Comparison of ENCODE assay signal across 1 cellular context in genomic region chr22:20857838-20858614, GRCh38.
TF ChIP-seq lines count a peak whose summit lies in the region.

No MANE protein-coding gene starts in this region.

TF ChIP-seq in H1, 55 proteins besides CTCF, POLR2A, EP300 and RAD21:
- TF ChIP-seq RXRA (IDR thresholded peaks at IDR 0.05; ENCODE audit: insufficient read depth, low read depth, low read length) (no peak), CHD7 (IDR thresholded peaks at IDR 0.05; ENCODE audit: insufficient replicate concordance, low read length) (no peak), NRF1 (IDR thresholded peaks at IDR 0.05; ENCODE audit: low read depth, low read length) (no peak), SP4 (IDR thresholded peaks at IDR 0.05; ENCODE audit: low read length) (no peak), TAF1 (IDR thresholded peaks at IDR 0.05; ENCODE audit: low read depth, low read length) (no peak), POLR2AphosphoS5 (IDR thresholded peaks at IDR 0.05; ENCODE audit: low read depth, low read length) (peak; percentile 46; the same call in 1 of the 2 replicates), TAF7 (optimal IDR thresholded peaks at IDR 0.05; ENCODE audit: borderline replicate concordance, low read depth, low read length) (no peak), EZH2 (IDR thresholded peaks at IDR 0.05; ENCODE audit: low read depth, low read length, severe bottlenecking) (no peak), FOSL1 (IDR thresholded peaks at IDR 0.05; ENCODE audit: insufficient read depth, low read depth, low read length) (no peak), TEAD4 (IDR thresholded peaks at IDR 0.05; ENCODE audit: low read depth, low read length) (no peak), RBBP5 (IDR thresholded peaks at IDR 0.05; ENCODE audit: borderline replicate concordance, low read depth, low read length) (no peak), CHD2 (IDR thresholded peaks at IDR 0.05; ENCODE audit: low read length) (peak; percentile 43; the same call in 1 of the 2 replicates), YY1 (IDR thresholded peaks at IDR 0.05; ENCODE audit: low read depth, low read length) (no peak), NANOG (IDR thresholded peaks at IDR 0.05; ENCODE audit: insufficient read depth, low read depth, low read length, poor library complexity, severe bottlenecking) (no peak), JUN (IDR thresholded peaks at IDR 0.05; ENCODE audit: low read depth, low read length) (no peak), ASH2L (IDR thresholded peaks at IDR 0.05; ENCODE audit: low read length) (no peak), MAFK (IDR thresholded peaks at IDR 0.05; ENCODE audit: low read depth, low read length) (no peak), GABPA (IDR thresholded peaks at IDR 0.05; ENCODE audit: borderline replicate concordance, insufficient read depth, low read length) (no peak), SIN3A (conservative IDR thresholded peaks at IDR 0.05 in 1 of 2, IDR thresholded peaks at IDR 0.05 in 1 of 2; ENCODE audit: low read depth in 1 of 2, low read length in 2 of 2) (no peak; a peak in 1 of 4 replicates), SUZ12 (IDR thresholded peaks at IDR 0.05; ENCODE audit: low read length) (no peak), KDM4A (IDR thresholded peaks at IDR 0.05; ENCODE audit: low read depth, low read length, severe bottlenecking) (peak; percentile 32), CREB1 (IDR thresholded peaks at IDR 0.05) (no peak; the same call in none of the 2 replicates), HDAC2 (IDR thresholded peaks at IDR 0.05; ENCODE audit: borderline replicate concordance in 1 of 2, low read depth in 2 of 2, low read length in 2 of 2) (0 out of 4 replicates have a peak, but pooled peaks of 1 of the 2 experiments have one; percentile 41), BACH1 (IDR thresholded peaks at IDR 0.05; ENCODE audit: low read length) (0 out of 2 replicates have a peak, but pooled peaks have one; percentile 5), TBP (IDR thresholded peaks at IDR 0.05; ENCODE audit: low read depth, low read length) (0 out of 2 replicates have a peak, but pooled peaks have one; percentile 24), RNF2 (IDR thresholded peaks at IDR 0.05; ENCODE audit: borderline replicate concordance, low read depth, low read length, missing control alignments, poor library complexity, severe bottlenecking) (no peak), ZNF274 (IDR thresholded peaks at IDR 0.05; ENCODE audit: borderline replicate concordance, extremely low read depth, low read length) (no peak), JUND (IDR thresholded peaks at IDR 0.05; ENCODE audit: low read length) (no peak), SIX5 (IDR thresholded peaks at IDR 0.05; ENCODE audit: low read depth, low read length) (no peak), KDM5A (IDR thresholded peaks at IDR 0.05; ENCODE audit: low read length) (no peak), SIRT6 (IDR thresholded peaks at IDR 0.05; ENCODE audit: low read length) (no peak), CBX5 (IDR thresholded peaks at IDR 0.05; ENCODE audit: low read depth, low read length) (no peak), POU5F1 (IDR thresholded peaks at IDR 0.05; ENCODE audit: low read depth, low read length) (no peak), EGR1 (IDR thresholded peaks at IDR 0.05; ENCODE audit: borderline replicate concordance, low read depth, low read length) (peak; percentile 48; the same call in 1 of the 2 replicates), GTF2F1 (IDR thresholded peaks at IDR 0.05; ENCODE audit: borderline replicate concordance, low read depth, low read length) (no peak), CHD1 (IDR thresholded peaks at IDR 0.05; ENCODE audit: low read depth, low read length) (no peak), KDM1A (IDR thresholded peaks at IDR 0.05; ENCODE audit: borderline replicate concordance, low read length) (peak; percentile 67; the same call in 1 of the 2 replicates), BRCA1 (IDR thresholded peaks at IDR 0.05; ENCODE audit: low read depth, low read length) (no peak), SRF (IDR thresholded peaks at IDR 0.05; ENCODE audit: low read depth, low read length) (no peak), BCL11A (IDR thresholded peaks at IDR 0.05; ENCODE audit: low read depth in 2 of 2, low read length in 2 of 2) (no peak), RFX5 (IDR thresholded peaks at IDR 0.05; ENCODE audit: borderline replicate concordance, low read depth, low read length) (no peak), CEBPB (IDR thresholded peaks at IDR 0.05; ENCODE audit: low read depth, low read length) (no peak), CTBP2 (IDR thresholded peaks at IDR 0.05; ENCODE audit: borderline replicate concordance, insufficient read depth, insufficient read length, low read length) (no peak), SP1 (IDR thresholded peaks at IDR 0.05; ENCODE audit: low read depth, low read length) (peak; percentile 33; the same call in 1 of the 2 replicates), CBX8 (IDR thresholded peaks at IDR 0.05; ENCODE audit: borderline replicate concordance, low read depth, low read length) (no peak), SP2 (IDR thresholded peaks at IDR 0.05; ENCODE audit: low read length) (no peak), HDAC6 (IDR thresholded peaks at IDR 0.05; ENCODE audit: low read depth, low read length) (no peak), USF2 (IDR thresholded peaks at IDR 0.05; ENCODE audit: low read length) (no peak), E2F6 (IDR thresholded peaks at IDR 0.05) (no peak), SAP30 (IDR thresholded peaks at IDR 0.05; ENCODE audit: insufficient read depth, insufficient replicate concordance, low read length) (peak; percentile 63), TCF12 (IDR thresholded peaks at IDR 0.05; ENCODE audit: low read depth, low read length) (no peak), PHF8 (conservative IDR thresholded peaks at IDR 0.05; ENCODE audit: low read depth, low read length) (peak; percentile 4; the same call in 1 of the 2 replicates)
- TF ChIP-seq, protein P1, sequence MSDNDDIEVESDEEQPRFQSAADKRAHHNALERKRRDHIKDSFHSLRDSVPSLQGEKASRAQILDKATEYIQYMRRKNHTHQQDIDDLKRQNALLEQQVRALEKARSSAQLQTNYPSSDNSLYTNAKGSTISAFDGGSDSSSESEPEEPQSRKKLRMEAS (IDR thresholded peaks at IDR 0.05), result no peak
- TF ChIP-seq, protein P2, sequence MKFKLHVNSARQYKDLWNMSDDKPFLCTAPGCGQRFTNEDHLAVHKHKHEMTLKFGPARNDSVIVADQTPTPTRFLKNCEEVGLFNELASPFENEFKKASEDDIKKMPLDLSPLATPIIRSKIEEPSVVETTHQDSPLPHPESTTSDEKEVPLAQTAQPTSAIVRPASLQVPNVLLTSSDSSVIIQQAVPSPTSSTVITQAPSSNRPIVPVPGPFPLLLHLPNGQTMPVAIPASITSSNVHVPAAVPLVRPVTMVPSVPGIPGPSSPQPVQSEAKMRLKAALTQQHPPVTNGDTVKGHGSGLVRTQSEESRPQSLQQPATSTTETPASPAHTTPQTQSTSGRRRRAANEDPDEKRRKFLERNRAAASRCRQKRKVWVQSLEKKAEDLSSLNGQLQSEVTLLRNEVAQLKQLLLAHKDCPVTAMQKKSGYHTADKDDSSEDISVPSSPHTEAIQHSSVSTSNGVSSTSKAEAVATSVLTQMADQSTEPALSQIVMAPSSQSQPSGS (IDR thresholded peaks at IDR 0.05; ENCODE audit: low read length), result no peak
- TF ChIP-seq, protein P3, sequence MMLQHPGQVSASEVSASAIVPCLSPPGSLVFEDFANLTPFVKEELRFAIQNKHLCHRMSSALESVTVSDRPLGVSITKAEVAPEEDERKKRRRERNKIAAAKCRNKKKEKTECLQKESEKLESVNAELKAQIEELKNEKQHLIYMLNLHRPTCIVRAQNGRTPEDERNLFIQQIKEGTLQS (IDR thresholded peaks at IDR 0.05; ENCODE audit: insufficient read depth, low read depth, low read length), result no peak
